ENCODE assay signal across 8 cellular contexts in the genomic region with DNA sequence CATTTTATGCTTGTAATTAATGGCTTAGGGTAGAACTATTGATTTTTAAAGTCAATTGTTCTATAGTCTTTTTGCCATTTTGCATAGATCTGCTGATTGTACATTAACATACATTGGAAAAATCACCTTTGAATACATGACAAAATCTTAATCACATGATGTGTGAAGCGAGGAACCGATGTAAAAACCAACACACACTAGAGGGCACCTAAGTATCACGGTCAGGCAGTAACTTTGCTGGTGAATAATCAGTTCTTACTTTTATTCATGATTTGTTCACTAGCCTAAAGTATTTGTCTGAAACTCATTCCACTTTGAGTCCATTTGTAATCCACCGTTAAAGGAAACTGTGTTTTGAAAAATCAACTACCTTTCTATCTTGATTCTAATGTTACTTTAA. TPM values are rescaled to one million over a fixed set of nuclear protein-coding genes. Genes with fewer than 3 reads are reported as not detected.
DNase-seq lines count a peak whose midpoint lies in the region; ATAC-seq and TF ChIP-seq lines count a peak whose summit lies in the region.

No MANE protein-coding gene starts in this region.

- H3K4me3 ChIP-seq in left ventricle myocardium inferior (no peak overlapping the region), OCI-LY7 (ENCODE audit: low read depth, low read length, poor library complexity, severe bottlenecking) (no peak overlapping the region), fibroblast of lung (replicated peaks in 1 of 4; ENCODE audit: control extremely low read depth in 1 of 4, insufficient read depth in 1 of 4, low read depth in 3 of 4, low read length in 4 of 4) (no peak overlapping the region)

- H3K36me3 Mint-ChIP-seq in activated T-cell treated with anti-CD3 and anti-CD28 coated beads, Interleukin-2, amount 50 U/mL, for 4 hours (ENCODE audit: insufficient read depth) = no peaks in the 10 kb centered on the region

- H3K27ac ChIP-seq in left ventricle myocardium inferior (replicated peaks) = no peak overlapping the region
- H3K27ac ChIP-seq in OCI-LY7 (ENCODE audit: low read depth, low read length, poor library complexity, severe bottlenecking) = no peak overlapping the region
- H3K27ac ChIP-seq in fibroblast of lung (ENCODE audit: insufficient read depth, low read length) = no peak overlapping the region

- H3K27me3 Mint-ChIP-seq in activated T-cell treated with anti-CD3 and anti-CD28 coated beads, Interleukin-2, amount 50 U/mL, for 4 hours (ENCODE audit: low read depth) = no peaks in the 10 kb centered on the region

- TF ChIP-seq CTCF in left ventricle myocardium inferior (IDR thresholded peaks at IDR 0.05; ENCODE audit: borderline replicate concordance) = peak; percentile 49
- peak; percentile 58 for TF ChIP-seq CTCF in OCI-LY7 (conservative IDR thresholded peaks at IDR 0.05; ENCODE audit: low read length)
- peak; percentile 26 to 31 for TF ChIP-seq CTCF in fibroblast of lung (conservative IDR thresholded peaks at IDR 0.05 in 1 of 2, IDR thresholded peaks at IDR 0.05 in 1 of 2; ENCODE audit: low read depth in 1 of 2, low read length in 2 of 2)

- CTCF ChIA-PET in OCI-LY7 (lab: Charles Lee; ENCODE audit: unreplicated experiment) = no interaction called here

- DNase-seq in left ventricle myocardium inferior (no peak), Right ventricle myocardium superior (no peak), OCI-LY7 (ENCODE audit: low spot score) (no peak), fibroblast of lung (ENCODE audit: low read depth in 2 of 2) (peak; percentile 29 to 36), NCI-H2029 treated with DMSO at 0.1 percent for 48 hours (lab: John Stamatoyannopoulos, UW) (no peak)
- no peak for DNase-seq in activated T-cell treated with anti-CD3 and anti-CD28 coated beads, Interleukin-2, amount 50 U/mL, for 4 hours

- POLR2A ChIA-PET in OCI-LY7 (lab: Charles Lee) = no interaction called here

- intact Hi-C loops in left ventricle myocardium inferior (cut with micrococcal nuclease) (no loop called here), Right ventricle myocardium superior (cut with DNase I) (loop anchor here (5.0 kb wide), 1 partner anchor 112 kb away; no protein-coding TSS in a partner anchor), OCI-LY7 (cut with micrococcal nuclease; ENCODE audit: unreplicated experiment) (loop anchor here (5.0 kb wide), 1 partner anchor 112 kb away; no protein-coding TSS in a partner anchor)

- no peaks in the 10 kb centered on the region for H4K20me1 ChIP-seq in OCI-LY7 (ENCODE audit: insufficient read depth, low read length)
- no peaks in the 10 kb centered on the region for H4K20me1 ChIP-seq in fibroblast of lung (ENCODE audit: control insufficient read depth, extremely low read depth, insufficient read depth, low read length)

- H2AFZ ChIP-seq in OCI-LY7 (ENCODE audit: low read length) = no peak overlapping the region
- no peak overlapping the region for H2AFZ ChIP-seq in fibroblast of lung (ENCODE audit: low read length)

- H3K79me2 ChIP-seq in OCI-LY7 (ENCODE audit: insufficient read depth, low read depth, low read length) (no peaks in the 10 kb centered on the region), fibroblast of lung (ENCODE audit: control insufficient read depth, insufficient read depth, low read length) (no peaks in the 10 kb centered on the region)

- no peaks in the 10 kb centered on the region for H3K4me1 ChIP-seq in left ventricle myocardium inferior
- no peaks in the 10 kb centered on the region for H3K4me1 ChIP-seq in OCI-LY7 (ENCODE audit: insufficient read depth, low read length, poor library complexity, severe bottlenecking)
- no peaks in the 10 kb centered on the region for H3K4me1 ChIP-seq in fibroblast of lung (ENCODE audit: control insufficient read depth, extremely low read depth, insufficient read depth, low read length)

- H3K27me3 ChIP-seq in left ventricle myocardium inferior (ENCODE audit: low read depth) (no peaks in the 10 kb centered on the region), fibroblast of lung (ENCODE audit: control insufficient read depth, insufficient read depth, low read length) (no peaks in the 10 kb centered on the region)

- H3K4me3 Mint-ChIP-seq in activated T-cell treated with anti-CD3 and anti-CD28 coated beads, Interleukin-2, amount 50 U/mL, for 4 hours = no peak overlapping the region

- ATAC-seq in Right ventricle myocardium superior (ENCODE audit: poor library complexity) (no peak), GM21390 (IDR thresholded peaks at IDR 0.05; ENCODE audit: unreplicated experiment) (no peak), GM19324 (IDR thresholded peaks at IDR 0.05; ENCODE audit: low FRiP score, unreplicated experiment) (no peak)
- ATAC-seq in activated T-cell treated with anti-CD3 and anti-CD28 coated beads, Interleukin-2, amount 50 U/mL, for 4 hours = no peak

- BruUV-seq in OCI-LY7 (replicated peaks; lab: Mats Ljungman, UMichigan) = no TSS peak

- H3K4me2 ChIP-seq in OCI-LY7 (ENCODE audit: low read length) (no peak overlapping the region), fibroblast of lung (ENCODE audit: extremely low read depth, insufficient read depth, low read length) (no peak overlapping the region)

- no peaks in the 10 kb centered on the region for H3K9me3 Mint-ChIP-seq in activated T-cell treated with anti-CD3 and anti-CD28 coated beads, Interleukin-2, amount 50 U/mL, for 4 hours

- H3K9me3 ChIP-seq in left ventricle myocardium inferior (replicated peaks) (no peaks in the 10 kb centered on the region), OCI-LY7 (ENCODE audit: low read length) (no peaks in the 10 kb centered on the region), fibroblast of lung (ENCODE audit: control insufficient read depth, insufficient read depth, low read depth, low read length) (no peaks in the 10 kb centered on the region)

- no peak overlapping the region for H3K9ac ChIP-seq in fibroblast of lung (ENCODE audit: insufficient read depth, low read length)

- H3K4me1 Mint-ChIP-seq in activated T-cell treated with anti-CD3 and anti-CD28 coated beads, Interleukin-2, amount 50 U/mL, for 4 hours (ENCODE audit: low read depth) = no peaks in the 10 kb centered on the region

- no peaks in the 10 kb centered on the region for H3K9me2 ChIP-seq in OCI-LY7 (ENCODE audit: insufficient read depth, low read length)

- H3K36me3 ChIP-seq in left ventricle myocardium inferior (no peaks in the 10 kb centered on the region), OCI-LY7 (ENCODE audit: insufficient read depth, low read length) (no peaks in the 10 kb centered on the region), fibroblast of lung (ENCODE audit: control insufficient read depth, insufficient read depth, low read length) (no peaks in the 10 kb centered on the region)

RNA-seq across cellular contexts. Expression of a gene that starts 28.2 kb away (rescaled TPM):
- total RNA-seq in left ventricle myocardium inferior (1.8 TPM), Right ventricle myocardium superior (2.6 TPM), OCI-LY7 (2022) (not detected in 2 replicates), fibroblast of lung (2.1 and 3.5 TPM in 2 replicates)
- not detected in 2 replicates for total RNA-seq in OCI-LY7 (2014; rRNA removed; shearing (Covaris generic))
- polyA plus RNA-seq in fibroblast of lung = 1.6 and 2.6 TPM in 2 replicates
- polyA plus RNA-seq in fibroblast of lung (2012) = 1.3 and 2.0 TPM in 2 replicates
- polyA minus RNA-seq in fibroblast of lung (ENCODE audit: low replicate concordance) = not detected in 2 replicates
- total RNA-seq in activated T-cell treated with anti-CD3 and anti-CD28 coated beads, Interleukin-2, amount 50 U/mL, for 4 hours = 1 to 10 TPM; 1.7 to 1.8 (median 1.8) TPM

Comparison
In these comparisons a context has a peak if more than half of its experiments do, and no peak if none do; other contexts are left out.
1. DNase-seq: peak in fibroblast of lung (2 of 2); none in left ventricle myocardium inferior (single experiment), Right ventricle myocardium superior (single experiment), OCI-LY7 (single experiment), activated T-cell treated with anti-CD3 and anti-CD28 coated beads, Interleukin-2, amount 50 U/mL, for 4 hours (single experiment) and NCI-H2029 treated with DMSO at 0.1 percent for 48 hours (single experiment).
2. Peak in every context shown above with its lines, with median percentiles within 50 percentile points of each other: CTCF ChIP-seq.